20 cellular contexts compared by ENCODE assay signal in genomic region chr14:87405563-87405962, GRCh38.
"Had no signal": no experiment of that assay in that cellular context is flagged by ENCODE, and none has a peak within 500 bp of the region (broad histone marks: within the 10 kb centered on the region; RNA-seq: fewer than 3 reads in every experiment).

No MANE protein-coding gene starts in this region.

- H3K27ac ChIP-seq: RWPE1 had no signal

- H3K9ac ChIP-seq: SK-N-SH had no signal

- H3K9me3 ChIP-seq: SK-N-SH had no signal

- H3K4me2 ChIP-seq: SK-N-SH had no signal

- DNase-seq: IMR-90, Kasumi-1, KG1, MM.1S, MV-4-11, NCI-H1048, NCI-H1105, NCI-H1417, NCI-H1436 treated with DMSO at 0.1 percent for 48 hours, NCI-H1694, NCI-H187 treated with DMSO at 0.1 percent for 48 hours, NCI-H2029 treated with DMSO at 0.1 percent for 48 hours, NCI-H2227 treated with DMSO at 0.1 percent for 48 hours, NCI-H510A, NCI-H774, PC-3, SHP77, SK-N-SH, SW 1271 had no signal

- H3K9me2 ChIP-seq: SK-N-SH had no signal
